37 cellular contexts compared by ENCODE assay signal in genomic region chr3:135416182-135416581, GRCh38.
DNase-seq lines count a peak whose midpoint lies in the region; ATAC-seq, FAIRE-seq and TF ChIP-seq lines count a peak whose summit lies in the region.
"Had no signal": no experiment of that assay in that cellular context is flagged by ENCODE, and none has a peak within 500 bp of the region (broad histone marks: within the 10 kb centered on the region; RNA-seq: fewer than 3 reads in every experiment).

No MANE protein-coding gene starts in this region.

- no peak overlapping the region for H4K91ac ChIP-seq in H9 (ENCODE audit: insufficient read length, low read depth, low read length)

- no peaks in the 10 kb centered on the region for H3K79me1 ChIP-seq in H9 (ENCODE audit: insufficient read depth, low read depth, low read length, poor library complexity, severe bottlenecking)

- H3K4ac ChIP-seq in H9 (ENCODE audit: low read depth, low read length), result no peak overlapping the region

- no peak overlapping the region for H3K56ac ChIP-seq in H9 (ENCODE audit: insufficient read length, low read depth, low read length)

- no peak for TF ChIP-seq RAD21 in HepG2 (CRISPR knock-in tag; IDR thresholded peaks at IDR 0.05)

- 0 out of 2 replicates have a peak overlapping the region, but pooled peaks have one; percentile 56 for H2BK15ac ChIP-seq in H9 (ENCODE audit: low read depth, low read length)

- H3K9me3 Mint-ChIP-seq in H9, result no peaks in the 10 kb centered on the region
- H3K9me3 Mint-ChIP-seq in stimulated activated memory B cell treated with anti-CD40 and anti-IgM and Interleukin-4, amounts not matched to agents 10 μg/mL and 1 μg/mL and 100 μg/mL, for 72 hours, result no peaks in the 10 kb centered on the region
- H3K9me3 Mint-ChIP-seq: CD4-positive, alpha-beta memory T cell; CD4-positive, alpha-beta T cell; CD8-positive, alpha-beta T cell had no signal

- H3K36me3 ChIP-seq in HepG2 (replicated peaks in 1 of 2; ENCODE audit: control insufficient read depth in 1 of 2, insufficient read depth in 2 of 2, low read length in 2 of 2) (no peaks in the 10 kb centered on the region), right lobe of liver (no peaks in the 10 kb centered on the region), OCI-LY1 (ENCODE audit: insufficient read depth, low read length) (no peaks in the 10 kb centered on the region), brain microvascular endothelial cell (replicated peaks) (no peaks in the 10 kb centered on the region)
- H3K36me3 ChIP-seq: BE2C; BLaER1; BLaER1 treated with 17β-estradiol and CSF1 and Interleukin-3, amounts not matched to agents 10 nM and 100 nM had no signal

- H2BK12ac ChIP-seq in H9 (ENCODE audit: insufficient read length, low read depth, low read length), result no peak overlapping the region

- H3K4me1 ChIP-seq in HepG2 (ENCODE audit: insufficient read depth, low read length) (no peaks in the 10 kb centered on the region), right lobe of liver (no peaks in the 10 kb centered on the region), H9 (ENCODE audit: insufficient read depth, low read length) (no peaks in the 10 kb centered on the region), OCI-LY1 (ENCODE audit: insufficient read depth, low read length, severe bottlenecking) (peaks cover 18% of the 10 kb centered on the region)
- H3K4me1 ChIP-seq: A549; BE2C; BLaER1; BLaER1 treated with 17β-estradiol and CSF1 and Interleukin-3, amounts not matched to agents 10 nM and 100 nM; Caco-2 had no signal

- no peak for FAIRE-seq in HepG2 (lab: Jason Lieb, UNC)
- FAIRE-seq: A204.1, A549, D721Med had no signal

- no peak overlapping the region for H2BK120ac ChIP-seq in H9 (ENCODE audit: low read depth, low read length, poor library complexity, severe bottlenecking)

- no peaks in the 10 kb centered on the region for H3K9me2 ChIP-seq in OCI-LY1 (ENCODE audit: low read depth, low read length)

- POLR2A ChIA-PET in HepG2 (lab: Yijun Ruan, JAX), result no interaction called here

- H3K14ac ChIP-seq in H9 (ENCODE audit: insufficient read depth, low read length), result no peak overlapping the region

- no peak overlapping the region for H3K18ac ChIP-seq in H9 (ENCODE audit: insufficient read length, low read depth, low read length)

- H3K27me3 Mint-ChIP-seq in H9 (ENCODE audit: low read depth), result no peaks in the 10 kb centered on the region
- H3K27me3 Mint-ChIP-seq in stimulated activated memory B cell treated with anti-CD40 and anti-IgM and Interleukin-4, amounts not matched to agents 10 μg/mL and 1 μg/mL and 100 μg/mL, for 72 hours, result no peaks in the 10 kb centered on the region
- H3K27me3 Mint-ChIP-seq: CD4-positive, alpha-beta memory T cell; CD4-positive, alpha-beta T cell had no signal

- H3K27me3 ChIP-seq in HepG2 (ENCODE audit: control insufficient read depth in 1 of 2, insufficient read depth in 2 of 2, low read length in 2 of 2) (no peaks in the 10 kb centered on the region; a peak in 1 of 5 replicates), right lobe of liver (no peaks in the 10 kb centered on the region), H9 (ENCODE audit: insufficient read depth, low read length) (no peaks in the 10 kb centered on the region), OCI-LY1 (ENCODE audit: insufficient read depth, low read length) (no peaks in the 10 kb centered on the region), brain microvascular endothelial cell (replicated peaks) (no peaks in the 10 kb centered on the region)
- H3K27me3 ChIP-seq: BE2C; BLaER1; BLaER1 treated with 17β-estradiol and CSF1 and Interleukin-3, amounts not matched to agents 10 nM and 100 nM had no signal

- intact Hi-C loops in HepG2 (cut with micrococcal nuclease; ENCODE audit: unreplicated experiment) (no loop called here), right lobe of liver (cut with DNase I) (no loop called here)

- no peak for TF ChIP-seq EP300 in HepG2 (IDR thresholded peaks at IDR 0.05; ENCODE audit: low read depth in 2 of 2, low read length in 2 of 2)
- TF ChIP-seq EP300 in HepG2 (CRISPR knock-in tag; IDR thresholded peaks at IDR 0.05; ENCODE audit: borderline replicate concordance), result no peak

- BruUV-seq in HepG2 (replicated peaks; lab: Mats Ljungman, UMichigan), result no TSS peak

- H2AFZ ChIP-seq in HepG2 (ENCODE audit: low read length), result no peak overlapping the region
- no peak overlapping the region for H2AFZ ChIP-seq in H9 (ENCODE audit: low read length)
- no peak overlapping the region for H2AFZ ChIP-seq in OCI-LY1 (ENCODE audit: low read length)

- H3K23me2 ChIP-seq in H9 (ENCODE audit: insufficient read length, low read depth, low read length, poor library complexity, severe bottlenecking), result peaks cover 3% of the 10 kb centered on the region

- no peak overlapping the region for H4K8ac ChIP-seq in H9 (replicated peaks; ENCODE audit: insufficient read length, low read depth, low read length)

- peaks cover 10 to 14% of the 10 kb centered on the region in 2 experiments for H3K4me1 Mint-ChIP-seq in H9
- no peaks in the 10 kb centered on the region for H3K4me1 Mint-ChIP-seq in stimulated activated memory B cell treated with anti-CD40 and anti-IgM and Interleukin-4, amounts not matched to agents 10 μg/mL and 1 μg/mL and 100 μg/mL, for 72 hours
- H3K4me1 Mint-ChIP-seq: B cell; CD14-positive monocyte; CD4-positive, alpha-beta memory T cell; CD4-positive, CD25-positive, alpha-beta regulatory T cell; CD8-positive, alpha-beta memory T cell had no signal

- H4K20me1 ChIP-seq in HepG2 (ENCODE audit: insufficient read depth, low read length), result no peaks in the 10 kb centered on the region
- H4K20me1 ChIP-seq in H9 (ENCODE audit: control insufficient read depth, insufficient read depth, insufficient read length), result no peaks in the 10 kb centered on the region
- no peaks in the 10 kb centered on the region for H4K20me1 ChIP-seq in OCI-LY1 (ENCODE audit: insufficient read depth, low read length)
- H4K20me1 ChIP-seq: BLaER1; BLaER1 treated with 17β-estradiol and CSF1 and Interleukin-3, amounts not matched to agents 10 nM and 100 nM had no signal

- H3K9me3 ChIP-seq in HepG2 (ENCODE audit: low read length) (no peaks in the 10 kb centered on the region), right lobe of liver (no peaks in the 10 kb centered on the region), H9 (ENCODE audit: control insufficient read depth, low read depth, low read length) (no peaks in the 10 kb centered on the region), OCI-LY1 (ENCODE audit: low read length) (no peaks in the 10 kb centered on the region)
- H3K9me3 ChIP-seq: A549; BE2C; BLaER1; BLaER1 treated with 17β-estradiol and CSF1 and Interleukin-3, amounts not matched to agents 10 nM and 100 nM; Caco-2 had no signal

- no peak overlapping the region for H2AK5ac ChIP-seq in H9 (ENCODE audit: insufficient read length, low read length)

- no peak overlapping the region for H3K27ac ChIP-seq in HepG2 (ENCODE audit: extremely low read length, insufficient read depth, low read length)
- no peak overlapping the region for H3K27ac ChIP-seq in right lobe of liver
- no peak overlapping the region for H3K27ac ChIP-seq in H9 (ENCODE audit: insufficient read length, low read depth, low read length)
- peak overlapping the region; percentile 36 for H3K27ac ChIP-seq in OCI-LY1 (ENCODE audit: low read depth, low read length, poor library complexity, severe bottlenecking)
- no peak overlapping the region for H3K27ac ChIP-seq in brain microvascular endothelial cell
- H3K27ac ChIP-seq: 22Rv1; A549; BLaER1; BLaER1 treated with 17β-estradiol and CSF1 and Interleukin-3, amounts not matched to agents 10 nM and 100 nM; C4-2B had no signal

- H3K23ac ChIP-seq in H9 (ENCODE audit: insufficient read length, low read depth, low read length), result no peak overlapping the region

- no peak for DNase-seq in HepG2 (ENCODE audit: low spot score)
- no peak for DNase-seq in right lobe of liver
- DNase-seq in H9, result no peak
- DNase-seq in NCI-H1048 (lab: John Stamatoyannopoulos, UW), result no peak
- DNase-seq in brain microvascular endothelial cell, result no peak
- no peak for DNase-seq in HUDEP-2 (lab: John Stamatoyannopoulos, UW; ENCODE audit: unreplicated experiment in 76 of 76)
- DNase-seq: 8988T; ACHN; AML-193; BE2C; C1 segment of cervical spinal cord; Caco-2; Calu3; CD4-positive, alpha-beta T cell; CD4-positive, CD25-positive, alpha-beta regulatory T cell; CD8-positive, alpha-beta memory T cell; CD8-positive, alpha-beta T cell; COR-L47; DMS 273 treated with DMSO at 0.1 percent for 48 hours; DMS153; DMS53; DMS79; DMS79 treated with DMSO at 0.1 percent for 48 hours; DND-41; EL had no signal

- WGBS in HepG2 (ENCODE audit: low lambda C conversion rate), result 0% methylated on average over 2 of the region's 2 CpGs
- WGBS in right lobe of liver (ENCODE audit: insufficient coverage, low coverage, low lambda C conversion rate, missing lambda C conversion rate), result 57% methylated on average over 1 of the region's 2 CpGs
- WGBS in H9 (ENCODE audit: extremely low coverage, insufficient read length, low lambda C conversion rate), result no CpG with 5 or more reads among the region's 2 CpGs

- CTCF ChIA-PET in HepG2 (lab: Yijun Ruan, JAX; ENCODE audit: low intra/inter-chr PET ratio, low total read pairs), result no interaction called here

- TF ChIP-seq CTCF in HepG2 (CRISPR knock-in tag; IDR thresholded peaks at IDR 0.05) (no peak), right lobe of liver (IDR thresholded peaks at IDR 0.05) (no peak), H9 (conservative IDR thresholded peaks at IDR 0.05) (no peak), OCI-LY1 (IDR thresholded peaks at IDR 0.05; ENCODE audit: low read length) (0 out of 2 replicates have a peak, but pooled peaks have one; percentile 4), brain microvascular endothelial cell (IDR thresholded peaks at IDR 0.05; ENCODE audit: low read depth, low read length, missing control alignments) (no peak)

- H3K4me2 ChIP-seq in HepG2 (ENCODE audit: low read depth, low read length) (no peak overlapping the region), H9 (ENCODE audit: insufficient read depth, insufficient read length, low read length) (no peak overlapping the region), OCI-LY1 (ENCODE audit: low read length) (no peak overlapping the region)
- H3K4me2 ChIP-seq: A549; BLaER1; BLaER1 treated with 17β-estradiol and CSF1 and Interleukin-3, amounts not matched to agents 10 nM and 100 nM had no signal

- H3K27ac Mint-ChIP-seq in H9, result no peak overlapping the region; a peak in 1 of 7 replicates
- H3K27ac Mint-ChIP-seq in stimulated activated memory B cell treated with anti-CD40 and anti-IgM and Interleukin-4, amounts not matched to agents 10 μg/mL and 1 μg/mL and 100 μg/mL, for 72 hours, result no peak overlapping the region
- H3K27ac Mint-ChIP-seq: B cell; CD14-positive monocyte; CD4-positive, alpha-beta memory T cell; CD4-positive, alpha-beta T cell; CD4-positive, CD25-positive, alpha-beta regulatory T cell; CD8-positive, alpha-beta memory T cell; CD8-positive, alpha-beta T cell had no signal

- H2BK5ac ChIP-seq in H9 (ENCODE audit: insufficient read length, low read length), result no peak overlapping the region

- no peak overlapping the region for H4K5ac ChIP-seq in H9 (ENCODE audit: insufficient read length, low read depth, low read length)

- H2BK20ac ChIP-seq in H9 (ENCODE audit: low read depth, low read length, poor library complexity, severe bottlenecking), result no peak overlapping the region

- no peaks in the 10 kb centered on the region for H3F3A ChIP-seq in OCI-LY1 (ENCODE audit: insufficient read depth, low read length)

- no peaks in the 10 kb centered on the region for H3K36me3 Mint-ChIP-seq in H9 (ENCODE audit: insufficient read depth in 1 of 3, low read depth in 3 of 3)
- no peaks in the 10 kb centered on the region for H3K36me3 Mint-ChIP-seq in stimulated activated memory B cell treated with anti-CD40 and anti-IgM and Interleukin-4, amounts not matched to agents 10 μg/mL and 1 μg/mL and 100 μg/mL, for 72 hours
- H3K36me3 Mint-ChIP-seq: CD14-positive monocyte; CD4-positive, alpha-beta memory T cell; CD4-positive, CD25-positive, alpha-beta regulatory T cell; CD8-positive, alpha-beta memory T cell; CD8-positive, alpha-beta T cell had no signal

- H3T11ph ChIP-seq in H9 (ENCODE audit: low read length), result no peak overlapping the region

- ATAC-seq in HepG2 (no peak), right lobe of liver (no peak)
- ATAC-seq in stimulated activated memory B cell treated with anti-CD40 and anti-IgM and Interleukin-4, amounts not matched to agents 10 μg/mL and 1 μg/mL and 100 μg/mL, for 72 hours, result peak; percentile 28
- ATAC-seq: A549; CD8-positive, alpha-beta T cell had no signal

- in situ Hi-C loops in HepG2 (cut with HindIII; ENCODE audit: extremely low pct_ligation_motif_present, low pct_unique_long_range_greater_than_20kb), result no loop called here
- in situ Hi-C loops in brain microvascular endothelial cell (cut with HindIII; ENCODE audit: low pct_ligation_motif_present, low sequenced_read_pairs), result no loop called here

- H3K9ac ChIP-seq in HepG2 (ENCODE audit: insufficient read depth, low read depth, low read length), result no peak overlapping the region
- H3K9ac ChIP-seq in H9 (ENCODE audit: extremely low read depth, insufficient read length, low read length), result no peak overlapping the region
- H3K9ac ChIP-seq in OCI-LY1 (ENCODE audit: low read length), result no peak overlapping the region
- H3K9ac ChIP-seq: BLaER1; BLaER1 treated with 17β-estradiol and CSF1 and Interleukin-3, amounts not matched to agents 10 nM and 100 nM had no signal

- TF ChIP-seq POLR2A in HepG2 (IDR thresholded peaks at IDR 0.05; ENCODE audit: insufficient read depth in 1 of 2, low read depth in 2 of 2, low read length in 2 of 2) (no peak), right lobe of liver (IDR thresholded peaks at IDR 0.05) (no peak)

- H3K4me3 ChIP-seq in HepG2 (replicated peaks in 1 of 3; ENCODE audit: insufficient read depth in 1 of 3, low read depth in 2 of 3, low read length in 3 of 3) (no peak overlapping the region), right lobe of liver (no peak overlapping the region), OCI-LY1 (ENCODE audit: low read depth, low read length, poor library complexity, severe bottlenecking) (no peak overlapping the region), brain microvascular endothelial cell (ENCODE audit: low read depth, low read length) (no peak overlapping the region)
- H3K4me3 ChIP-seq: A549; BLaER1; BLaER1 treated with 17β-estradiol and CSF1 and Interleukin-3, amounts not matched to agents 10 nM and 100 nM had no signal

- H3K79me2 ChIP-seq in HepG2 (ENCODE audit: insufficient read depth, low read length), result no peaks in the 10 kb centered on the region
- no peaks in the 10 kb centered on the region for H3K79me2 ChIP-seq in H9 (ENCODE audit: insufficient read depth, low read length)
- no peaks in the 10 kb centered on the region for H3K79me2 ChIP-seq in OCI-LY1 (ENCODE audit: insufficient read depth, low read length)

- H3K4me3 Mint-ChIP-seq in H9, result no peak overlapping the region
- H3K4me3 Mint-ChIP-seq in stimulated activated memory B cell treated with anti-CD40 and anti-IgM and Interleukin-4, amounts not matched to agents 10 μg/mL and 1 μg/mL and 100 μg/mL, for 72 hours, result no peak overlapping the region
- H3K4me3 Mint-ChIP-seq: B cell; CD14-positive monocyte; CD4-positive, alpha-beta memory T cell; CD4-positive, alpha-beta T cell; CD4-positive, CD25-positive, alpha-beta regulatory T cell; CD8-positive, alpha-beta memory T cell; CD8-positive, alpha-beta T cell had no signal
